7 cellular contexts compared by ENCODE assay signal in genomic region chr5:5055708-5056107, GRCh38.
"Had no signal": no experiment of that assay in that cellular context is flagged by ENCODE, and none has a peak within 500 bp of the region (broad histone marks: within the 10 kb centered on the region; RNA-seq: fewer than 3 reads in every experiment).

No MANE protein-coding gene starts in this region.

- H3K4me2 ChIP-seq: GM23338 had no signal

- H3K9me3 ChIP-seq: HAP-1 had no signal

- ATAC-seq: GM23338, HCT116 had no signal

- H3K36me3 ChIP-seq: HAP-1 had no signal

- H3K4me3 ChIP-seq: GM23338, HAP-1 had no signal

- DNase-seq: H7, HFFc6, KG1 had no signal

- H2AFZ ChIP-seq: GM23338 had no signal

- H3K27ac ChIP-seq: HL-60 had no signal

- H3K4me1 ChIP-seq: HAP-1 had no signal
